1 cellular context compared by ENCODE assay signal in genomic region chr4:99013884-99014523, GRCh38.
TF ChIP-seq lines count a peak whose summit lies in the region.

No MANE protein-coding gene starts in this region.

TF ChIP-seq in IMR-90, 13 proteins besides CTCF, POLR2A, EP300 and RAD21:
- TF ChIP-seq RCOR1 (IDR thresholded peaks at IDR 0.05; ENCODE audit: insufficient replicate concordance, low read length) (no peak), RFX5 (IDR thresholded peaks at IDR 0.05; ENCODE audit: low read depth, low read length) (no peak), MAFK (IDR thresholded peaks at IDR 0.05; ENCODE audit: low read depth, low read length) (no peak), BHLHE40 (IDR thresholded peaks at IDR 0.05; ENCODE audit: low read depth, low read length) (no peak), MXI1 (IDR thresholded peaks at IDR 0.05; ENCODE audit: borderline replicate concordance, low read depth, low read length) (no peak), USF2 (IDR thresholded peaks at IDR 0.05; ENCODE audit: low read depth, low read length) (no peak), CHD1 (IDR thresholded peaks at IDR 0.05; ENCODE audit: low read depth, low read length) (no peak), FOS (IDR thresholded peaks at IDR 0.05; ENCODE audit: low read depth, low read length) (no peak), SMC3 (IDR thresholded peaks at IDR 0.05; ENCODE audit: low read depth, low read length) (no peak), MAZ (IDR thresholded peaks at IDR 0.05; ENCODE audit: borderline replicate concordance, low read depth, low read length) (no peak), NFE2L2 (IDR thresholded peaks at IDR 0.05; ENCODE audit: low read depth, low read length) (no peak)
